16 cellular contexts compared by ENCODE assay signal in genomic region chr4:78332974-78333373, GRCh38.
A peak's percentile ranks its signal among the peaks of the same experiment; 100 is the strongest.
DNase-seq lines count a peak whose midpoint lies in the region; ATAC-seq and TF ChIP-seq lines count a peak whose summit lies in the region.
"Had no signal": no experiment of that assay in that cellular context is flagged by ENCODE, and none has a peak within 500 bp of the region (broad histone marks: within the 10 kb centered on the region; RNA-seq: fewer than 3 reads in every experiment).

No MANE protein-coding gene starts in this region.

- H3K9ac ChIP-seq in adipocyte (ENCODE audit: low read length): no peak overlapping the region

- H3K36me3 ChIP-seq in adipocyte (ENCODE audit: control insufficient read depth, insufficient read depth, low read length, severe bottlenecking): no peaks in the 10 kb centered on the region

- no peaks in the 10 kb centered on the region for H3K27me3 ChIP-seq in adipocyte (replicated peaks; ENCODE audit: control insufficient read depth, insufficient read depth, low read length)

- H3K4me1 ChIP-seq in adipocyte (ENCODE audit: control insufficient read depth, insufficient read depth, low read length): peaks cover 20% of the 10 kb centered on the region

- no peak for TF ChIP-seq EP300 in Ishikawa (IDR thresholded peaks at IDR 0.05; ENCODE audit: borderline replicate concordance)

- peak; percentile 31 for DNase-seq in adipocyte (ENCODE audit: low read depth)
- DNase-seq in left kidney (ENCODE audit: low read depth, low spot score): peak; percentile 84
- DNase-seq in NCI-H1105 (lab: John Stamatoyannopoulos, UW): no peak
- no peak for DNase-seq in effector CD4-positive, alpha-beta T cell
- DNase-seq in H4 (ENCODE audit: low spot score): no peak
- DNase-seq: AML-193, DMS79 treated with DMSO at 0.1 percent for 48 hours, HCEC 1CT, NCI-H1694 treated with DMSO at 0.1 percent for 48 hours, NCI-H2107, NCI-H226, NCI-H524, SHP77 treated with DMSO at 0.1 percent for 48 hours had no signal

- ATAC-seq in HG02840 (IDR thresholded peaks at IDR 0.05; ENCODE audit: low FRiP score, unreplicated experiment): no peak
- ATAC-seq: K562 had no signal

- H3K4me3 ChIP-seq in adipocyte (ENCODE audit: low read length): no peak overlapping the region
- H3K4me3 ChIP-seq: K562 had no signal

- H3K9me3 ChIP-seq in adipocyte (ENCODE audit: control insufficient read depth, low read length): no peaks in the 10 kb centered on the region

- no peak for TF ChIP-seq RAD21 in Ishikawa (IDR thresholded peaks at IDR 0.05; ENCODE audit: low read depth)

TF ChIP-seq in Ishikawa, 13 proteins besides CTCF, POLR2A, EP300 and RAD21:
- TF ChIP-seq USF1 (IDR thresholded peaks at IDR 0.05) (peak; percentile 49), MAX (IDR thresholded peaks at IDR 0.05) (no peak)

Comparison
In these comparisons a context has a peak if more than half of its experiments do, and no peak if none do; other contexts are left out.
1. DNase-seq: peak in adipocyte (single experiment) and left kidney (single experiment); none in NCI-H1105 (single experiment), effector CD4-positive, alpha-beta T cell (single experiment) and H4 (single experiment).